In the genomic region with DNA sequence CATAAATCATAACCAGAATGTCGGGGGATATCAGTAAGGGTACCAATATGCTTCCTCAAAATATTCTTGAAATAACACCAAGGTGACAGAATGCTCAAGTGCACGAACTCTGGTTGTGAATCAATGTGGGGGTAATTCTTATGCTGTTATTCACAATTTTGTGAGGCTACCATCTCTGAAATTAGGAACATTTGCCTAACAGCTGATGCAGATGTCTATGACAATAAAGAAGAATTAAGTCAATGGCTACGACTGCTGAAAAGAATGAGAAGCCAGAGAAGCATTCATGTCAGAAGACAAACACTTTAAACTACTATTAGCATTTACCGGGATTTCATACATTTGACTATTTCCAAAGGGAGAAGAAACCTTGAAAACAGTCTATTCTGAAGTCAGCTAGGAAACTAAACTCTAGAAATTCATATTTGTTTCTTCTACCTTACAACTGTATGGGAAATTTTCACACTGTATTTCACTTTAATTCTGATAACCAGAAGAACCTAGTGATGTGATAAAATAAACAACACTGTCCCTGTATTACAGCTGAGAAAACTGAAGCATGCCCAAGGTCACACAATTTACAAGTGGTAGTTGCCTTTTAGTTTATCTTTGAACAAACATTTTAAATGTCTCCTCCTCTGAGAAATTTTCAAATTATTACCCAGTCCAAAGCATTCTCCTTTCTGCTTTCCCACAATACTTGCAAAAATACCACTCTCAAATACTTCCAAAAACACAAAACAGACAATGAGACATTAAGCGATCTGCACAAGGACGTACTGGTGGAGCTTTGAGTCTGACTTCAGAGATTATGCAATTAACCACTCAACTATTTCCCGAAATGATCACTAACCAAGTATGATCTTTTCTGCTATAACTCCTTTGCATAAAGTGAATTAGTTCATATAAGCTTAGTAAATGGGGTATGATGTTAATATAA, we compare ENCODE assay signal across 26 cellular contexts. TPM values are rescaled to one million over a fixed set of nuclear protein-coding genes. Genes with fewer than 3 reads are reported as not detected.
DNase-seq lines count a peak whose midpoint lies in the region; ATAC-seq, FAIRE-seq and TF ChIP-seq lines count a peak whose summit lies in the region.
"Had no signal": no experiment of that assay in that cellular context is flagged by ENCODE, and none has a peak within 500 bp of the region (broad histone marks: within the 10 kb centered on the region; RNA-seq: fewer than 3 reads in every experiment).

No MANE protein-coding gene starts in this region.

- H3K9me3 Mint-ChIP-seq in astrocyte (ENCODE audit: unreplicated experiment) (no peaks in the 10 kb centered on the region), endothelial cell (ENCODE audit: unreplicated experiment) (no peaks in the 10 kb centered on the region)
- H3K9me3 Mint-ChIP-seq: natural killer cell; T-helper 1 cell treated with Interleukin-12 subunit alpha and Interleukin-12 subunit beta and Interleukin-4 antibody, amounts not matched to agents 30 μg/mL and 1 μg/mL, for 36 hours had no signal

- no peak overlapping the region for H3K4me3 ChIP-seq in AG10803 (ENCODE audit: low read length)
- H3K4me3 ChIP-seq in HUES6 (ENCODE audit: low read depth, low read length): peak overlapping the region; percentile 13; the same call in 1 of the 2 replicates
- H3K4me3 ChIP-seq in astrocyte (ENCODE audit: insufficient read depth, low read depth, low read length): no peak overlapping the region
- no peak overlapping the region for H3K4me3 ChIP-seq in MM.1S (ENCODE audit: low read length)
- H3K4me3 ChIP-seq: GM12878, thoracic aorta had no signal

- no peak for TF ChIP-seq CTCF in AG10803 (conservative IDR thresholded peaks at IDR 0.05; ENCODE audit: low read length)
- TF ChIP-seq CTCF in astrocyte (IDR thresholded peaks at IDR 0.05; ENCODE audit: insufficient read depth, low read depth, low read length): no peak
- no peak for TF ChIP-seq CTCF in MM.1S (IDR thresholded peaks at IDR 0.05; ENCODE audit: low read length)
- TF ChIP-seq CTCF in endothelial cell (IDR thresholded peaks at IDR 0.05; ENCODE audit: unreplicated experiment): no peak

- ATAC-seq in left lobe of liver (peak; percentile 78), HG03159 (IDR thresholded peaks at IDR 0.05; ENCODE audit: unreplicated experiment) (no peak)
- ATAC-seq: GM12878; natural killer cell; stimulated activated memory B cell treated with anti-CD40 and anti-IgM and Interleukin-4, amounts not matched to agents 10 μg/mL and 1 μg/mL and 100 μg/mL, for 72 hours had no signal

- H3K27me3 ChIP-seq in HUES6 (ENCODE audit: control insufficient read depth, insufficient read depth, low read length) (no peaks in the 10 kb centered on the region), astrocyte (ENCODE audit: insufficient read depth, low read length) (no peaks in the 10 kb centered on the region), MM.1S (replicated peaks; ENCODE audit: insufficient read depth, low read length) (no peaks in the 10 kb centered on the region)

- H3K4me1 ChIP-seq in HUES6 (ENCODE audit: control insufficient read depth, insufficient read depth, low read length) (peaks cover 47% of the 10 kb centered on the region), astrocyte (ENCODE audit: insufficient read depth, low read length) (peaks cover 8% of the 10 kb centered on the region), MM.1S (ENCODE audit: low read length) (no peaks in the 10 kb centered on the region)

- H3K4me3 Mint-ChIP-seq in astrocyte (ENCODE audit: unreplicated experiment) (no peak overlapping the region), endothelial cell (ENCODE audit: unreplicated experiment) (no peak overlapping the region)
- H3K4me3 Mint-ChIP-seq: CD4-positive, CD25-positive, alpha-beta regulatory T cell; memory B cell; natural killer cell; stimulated activated memory B cell treated with anti-CD40 and anti-IgM and Interleukin-4, amounts not matched to agents 10 μg/mL and 1 μg/mL and 100 μg/mL, for 72 hours; T-helper 1 cell treated with Interleukin-12 subunit alpha and Interleukin-12 subunit beta and Interleukin-4 antibody, amounts not matched to agents 30 μg/mL and 1 μg/mL, for 36 hours had no signal

- H3K9ac ChIP-seq in HUES6 (ENCODE audit: low read length): no peak overlapping the region
- H3K9ac ChIP-seq in astrocyte (ENCODE audit: low read length): no peak overlapping the region
- H3K9ac ChIP-seq in MM.1S (ENCODE audit: low read length): no peak overlapping the region

- H3K4me2 ChIP-seq in astrocyte (ENCODE audit: low read length) (no peak overlapping the region), MM.1S (ENCODE audit: low read depth, low read length) (no peak overlapping the region)

- H2AFZ ChIP-seq in astrocyte (ENCODE audit: low read depth, low read length) (no peak overlapping the region), MM.1S (ENCODE audit: low read length) (no peak overlapping the region)

- peaks cover 4% of the 10 kb centered on the region for H3K36me3 Mint-ChIP-seq in astrocyte (ENCODE audit: low read depth, unreplicated experiment)
- peaks cover 5% of the 10 kb centered on the region for H3K36me3 Mint-ChIP-seq in endothelial cell (ENCODE audit: low read depth, unreplicated experiment)
- H3K36me3 Mint-ChIP-seq: CD4-positive, CD25-positive, alpha-beta regulatory T cell; natural killer cell; stimulated activated memory B cell treated with anti-CD40 and anti-IgM and Interleukin-4, amounts not matched to agents 10 μg/mL and 1 μg/mL and 100 μg/mL, for 72 hours had no signal

- H3K9me3 ChIP-seq in HUES6 (ENCODE audit: control insufficient read depth, insufficient read depth, low read depth, low read length): no peaks in the 10 kb centered on the region
- no peaks in the 10 kb centered on the region for H3K9me3 ChIP-seq in astrocyte (ENCODE audit: insufficient read depth, low read depth, low read length)
- no peaks in the 10 kb centered on the region for H3K9me3 ChIP-seq in MM.1S (replicated peaks; ENCODE audit: insufficient read depth, low read length)
- H3K9me3 ChIP-seq: thoracic aorta had no signal

- H3F3A ChIP-seq in MM.1S (ENCODE audit: insufficient read depth, low read length): no peaks in the 10 kb centered on the region

- H3K27me3 Mint-ChIP-seq in astrocyte (ENCODE audit: low read depth, unreplicated experiment) (no peaks in the 10 kb centered on the region), endothelial cell (ENCODE audit: unreplicated experiment) (no peaks in the 10 kb centered on the region)
- H3K27me3 Mint-ChIP-seq: CD4-positive, CD25-positive, alpha-beta regulatory T cell; memory B cell; stimulated activated memory B cell treated with anti-CD40 and anti-IgM and Interleukin-4, amounts not matched to agents 10 μg/mL and 1 μg/mL and 100 μg/mL, for 72 hours had no signal

- FAIRE-seq in astrocyte (lab: Jason Lieb, UNC) (peak; percentile 45), RCC 7860 (lab: Jason Lieb, UNC) (no peak)
- FAIRE-seq: endothelial cell of umbilical vein, GM12878 had no signal

- H3K27ac ChIP-seq in HUES6 (ENCODE audit: low read depth, low read length) (peak overlapping the region; percentile 25; the same call in 1 of the 2 replicates), astrocyte (ENCODE audit: low read depth, low read length) (no peak overlapping the region), MM.1S (ENCODE audit: low read length) (no peak overlapping the region)
- H3K27ac ChIP-seq: thoracic aorta, WERI-Rb-1 had no signal

- H3K4me1 Mint-ChIP-seq in astrocyte (ENCODE audit: low read depth, unreplicated experiment) (peaks cover 37% of the 10 kb centered on the region), endothelial cell (ENCODE audit: unreplicated experiment) (no peaks in the 10 kb centered on the region)
- H3K4me1 Mint-ChIP-seq: CD4-positive, CD25-positive, alpha-beta regulatory T cell; memory B cell; stimulated activated memory B cell treated with anti-CD40 and anti-IgM and Interleukin-4, amounts not matched to agents 10 μg/mL and 1 μg/mL and 100 μg/mL, for 72 hours had no signal

- no peaks in the 10 kb centered on the region for H3K36me3 ChIP-seq in HUES6 (ENCODE audit: control insufficient read depth, insufficient read depth, low read length)
- no peaks in the 10 kb centered on the region for H3K36me3 ChIP-seq in astrocyte (ENCODE audit: insufficient read depth, low read length)
- H3K36me3 ChIP-seq in MM.1S (replicated peaks; ENCODE audit: insufficient read depth, low read length): no peaks in the 10 kb centered on the region
- H3K36me3 ChIP-seq: thoracic aorta, WERI-Rb-1 had no signal

- H3K79me2 ChIP-seq in astrocyte (ENCODE audit: insufficient read depth, low read length) (peaks cover 51% of the 10 kb centered on the region), MM.1S (ENCODE audit: low read length) (no peaks in the 10 kb centered on the region)

- no peaks in the 10 kb centered on the region for H3K9me2 ChIP-seq in MM.1S (replicated peaks; ENCODE audit: insufficient read depth, low read length)

- H4K20me1 ChIP-seq in astrocyte (ENCODE audit: insufficient read depth, low read length) (peaks cover 30% of the 10 kb centered on the region), MM.1S (ENCODE audit: insufficient read depth, low read length) (no peaks in the 10 kb centered on the region)

- H3K27ac Mint-ChIP-seq in astrocyte (ENCODE audit: unreplicated experiment): no peak overlapping the region
- H3K27ac Mint-ChIP-seq in endothelial cell (ENCODE audit: unreplicated experiment): no peak overlapping the region
- H3K27ac Mint-ChIP-seq: CD4-positive, CD25-positive, alpha-beta regulatory T cell; memory B cell; natural killer cell; stimulated activated memory B cell treated with anti-CD40 and anti-IgM and Interleukin-4, amounts not matched to agents 10 μg/mL and 1 μg/mL and 100 μg/mL, for 72 hours; T-helper 1 cell treated with Interleukin-12 subunit alpha and Interleukin-12 subunit beta and Interleukin-4 antibody, amounts not matched to agents 30 μg/mL and 1 μg/mL, for 36 hours had no signal

- DNase-seq in AG10803 (ENCODE audit: low read depth) (peak; percentile 61), astrocyte (ENCODE audit: low read depth) (peak; percentile 46), left lobe of liver (ENCODE audit: low spot score) (no peak), MM.1S (no peak), endothelial cell (ENCODE audit: low spot score) (no peak), RCC 7860 (ENCODE audit: low spot score) (no peak)
- DNase-seq: ACHN; activated CD8-positive, alpha-beta memory T cell treated with anti-CD3 and anti-CD28 coated beads, Interleukin-2, amount 50 U/mL, for 4 hours; CD4-positive, CD25-positive, alpha-beta regulatory T cell; H7; hippocampal formation; natural killer cell; NCI-H1436; NCI-H524; SHP77 treated with DMSO at 0.1 percent for 48 hours; stimulated activated CD4-positive, alpha-beta T cell treated with anti-CD3 and anti-CD28 coated beads, Interleukin-1b, Interleukin-23, amount 100 ng/mL, for 48 hours; WERI-Rb-1 had no signal

RNA-seq across cellular contexts. Expression of a gene that starts 18.0 kb away (rescaled TPM):
- 20.6 and 21.6 TPM in 2 replicates for total RNA-seq in astrocyte
- total RNA-seq in left lobe of liver: 10.7 TPM
- total RNA-seq in endothelial cell (ENCODE audit: unreplicated experiment): 14.5 TPM
- total RNA-seq: OCI-LY7 had no signal

Comparison
In these comparisons a context has a peak if more than half of its experiments do, and no peak if none do; other contexts are left out.
1. DNase-seq: peak in AG10803 (single experiment) and astrocyte (single experiment); none in left lobe of liver (single experiment), MM.1S (single experiment), endothelial cell (single experiment) and RCC 7860 (single experiment).